ENCODE assay signal across 16 cellular contexts in genomic region chr14:44988694-44989093, GRCh38. TPM values are rescaled to one million over a fixed set of nuclear protein-coding genes. Genes with fewer than 3 reads are reported as not detected.
DNase-seq lines count a peak whose midpoint lies in the region; ATAC-seq and TF ChIP-seq lines count a peak whose summit lies in the region.
"Had no signal": no experiment of that assay in that cellular context is flagged by ENCODE, and none has a peak within 500 bp of the region (broad histone marks: within the 10 kb centered on the region; RNA-seq: fewer than 3 reads in every experiment).

No MANE protein-coding gene starts in this region.

- H3K9me3 ChIP-seq in HEK293 (ENCODE audit: control insufficient read depth, insufficient read depth, low read depth, low read length), result no peaks in the 10 kb centered on the region
- no peaks in the 10 kb centered on the region for H3K9me3 ChIP-seq in gastrocnemius medialis
- H3K9me3 ChIP-seq: body of pancreas, neutrophil had no signal

- TF ChIP-seq POLR2A in gastrocnemius medialis (IDR thresholded peaks at IDR 0.05), result no peak

- DNase-seq in NCI-H82 treated with DMSO at 0.1 percent for 48 hours (lab: John Stamatoyannopoulos, UW; ENCODE audit: unreplicated experiment) (peak; percentile 76), left ventricle myocardium superior (peak; percentile 42), gastrocnemius medialis (peak in 1 of 2 donors; percentile 29), H7 (no peak)
- no peak for DNase-seq in stimulated activated CD4-positive, alpha-beta T cell treated with anti-CD3 and anti-CD28 coated beads, Interleukin-2, amount 100 ng/mL, for 24 hours
- DNase-seq: activated B cell treated with CpG ODN at 0.5 μM for 24 hours; activated CD8-positive, alpha-beta memory T cell treated with anti-CD3 and anti-CD28 coated beads, Interleukin-2, amount 50 U/mL, for 4 hours; effector CD4-positive, alpha-beta T cell; HCEC 1CT; NCI-H1092 treated with DMSO at 0.1 percent for 48 hours; NCI-H510A; stimulated activated naive B cell treated with anti-CD40 and anti-IgM and Interleukin-4, amounts not matched to agents 10 μg/mL and 1 μg/mL and 100 μg/mL, for 72 hours had no signal

- H3K27me3 ChIP-seq in gastrocnemius medialis (no peaks in the 10 kb centered on the region), H7 (ENCODE audit: control insufficient read depth, insufficient read depth, low read length) (no peaks in the 10 kb centered on the region)
- H3K27me3 ChIP-seq: body of pancreas, neutrophil had no signal

- in situ Hi-C loops in gastrocnemius medialis (cut with MboI; ENCODE audit: low sequenced_read_pairs in 4 of 4), result no loop called here

- H3K27ac ChIP-seq in HEK293 (ENCODE audit: extremely low read depth, low read depth, low read length), result 0 out of 2 replicates have a peak overlapping the region, but pooled peaks have one; percentile 24
- peak overlapping the region in 3 of 4 donors; percentile 34 to 48 (median 37) for H3K27ac ChIP-seq in gastrocnemius medialis
- H3K27ac ChIP-seq: body of pancreas, neutrophil had no signal

- peaks cover 7% of the 10 kb centered on the region for H3K4me1 ChIP-seq in HEK293 (ENCODE audit: control insufficient read depth, insufficient read depth, low read length)
- H3K4me1 ChIP-seq in gastrocnemius medialis, result peaks cover 5 to 13% of the 10 kb centered on the region in 2 donors

- H3K4me3 ChIP-seq in HEK293 (ENCODE audit: low read depth, low read length) (no peak overlapping the region), gastrocnemius medialis (no peak overlapping the region), H7 (ENCODE audit: insufficient read depth, low read depth, low read length) (no peak overlapping the region)
- H3K4me3 ChIP-seq: body of pancreas had no signal

- CTCF ChIA-PET in HEK293 (lab: Yijun Ruan, JAX), result interaction anchor here (1.0 kb wide), 1 partner anchor 280 kb away, joined by 3 read pairs; no protein-coding TSS in a partner anchor

- POLR2A ChIA-PET in HEK293 (lab: Yijun Ruan, JAX), result no interaction called here

- H3K36me3 ChIP-seq in HEK293 (ENCODE audit: control insufficient read depth in 2 of 2, insufficient read depth in 1 of 2, low read length in 2 of 2), result no peaks in the 10 kb centered on the region; a peak in 1 of 3 replicates
- no peaks in the 10 kb centered on the region for H3K36me3 ChIP-seq in gastrocnemius medialis
- H3K36me3 ChIP-seq in H7 (replicated peaks; ENCODE audit: control insufficient read depth, insufficient read depth, low read length), result no peaks in the 10 kb centered on the region
- H3K36me3 ChIP-seq: neutrophil had no signal

- TF ChIP-seq CTCF in HEK293 (tag by site-specific recombination; IDR thresholded peaks at IDR 0.05) (no peak), gastrocnemius medialis (IDR thresholded peaks at IDR 0.05 in 4 of 5, conservative IDR thresholded peaks at IDR 0.05 in 1 of 5) (no peak)

- ATAC-seq in left ventricle myocardium superior (peak; percentile 84), gastrocnemius medialis (peak; percentile 55 to 70), GM21786 (IDR thresholded peaks at IDR 0.05; ENCODE audit: unreplicated experiment) (no peak)
- ATAC-seq: body of pancreas; stimulated activated naive B cell treated with anti-CD40 and anti-IgM and Interleukin-4, amounts not matched to agents 10 μg/mL and 1 μg/mL and 100 μg/mL, for 72 hours had no signal

- intact Hi-C loops in left ventricle myocardium superior (cut with micrococcal nuclease) (no loop called here), gastrocnemius medialis (cut with DNase I; ENCODE audit: low total_unique reads) (no loop called here)

TF ChIP-seq in HEK293, 187 proteins besides CTCF, POLR2A, EP300 and RAD21 (continues in another document):
- TF ChIP-seq, protein P1, sequence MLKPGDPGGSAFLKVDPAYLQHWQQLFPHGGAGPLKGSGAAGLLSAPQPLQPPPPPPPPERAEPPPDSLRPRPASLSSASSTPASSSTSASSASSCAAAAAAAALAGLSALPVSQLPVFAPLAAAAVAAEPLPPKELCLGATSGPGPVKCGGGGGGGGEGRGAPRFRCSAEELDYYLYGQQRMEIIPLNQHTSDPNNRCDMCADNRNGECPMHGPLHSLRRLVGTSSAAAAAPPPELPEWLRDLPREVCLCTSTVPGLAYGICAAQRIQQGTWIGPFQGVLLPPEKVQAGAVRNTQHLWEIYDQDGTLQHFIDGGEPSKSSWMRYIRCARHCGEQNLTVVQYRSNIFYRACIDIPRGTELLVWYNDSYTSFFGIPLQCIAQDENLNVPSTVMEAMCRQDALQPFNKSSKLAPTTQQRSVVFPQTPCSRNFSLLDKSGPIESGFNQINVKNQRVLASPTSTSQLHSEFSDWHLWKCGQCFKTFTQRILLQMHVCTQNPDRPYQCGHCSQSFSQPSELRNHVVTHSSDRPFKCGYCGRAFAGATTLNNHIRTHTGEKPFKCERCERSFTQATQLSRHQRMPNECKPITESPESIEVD (tag by site-specific recombination; IDR thresholded peaks at IDR 0.05), result no peak
- TF ChIP-seq OSR2 (tag by site-specific recombination; IDR thresholded peaks at IDR 0.05) (peak; percentile 81), HOXC10 (CRISPR knock-in tag; IDR thresholded peaks at IDR 0.05) (no peak), ZNF280C (tag by site-specific recombination; IDR thresholded peaks at IDR 0.05) (no peak), ZNF211 (tag by site-specific recombination; IDR thresholded peaks at IDR 0.05; ENCODE audit: low read depth) (no peak), SCRT1 (tag by site-specific recombination; IDR thresholded peaks at IDR 0.05; ENCODE audit: borderline replicate concordance) (no peak), INSM2 (tag by site-specific recombination; IDR thresholded peaks at IDR 0.05) (no peak), ZNF19 (tag by site-specific recombination; IDR thresholded peaks at IDR 0.05; ENCODE audit: low read depth) (no peak), ZNF792 (tag by site-specific recombination; IDR thresholded peaks at IDR 0.05) (no peak), TRIM28 (IDR thresholded peaks at IDR 0.05; ENCODE audit: borderline replicate concordance, low read length) (peak; percentile 59; the same call in 1 of the 2 replicates), FEZF1 (tag by site-specific recombination; IDR thresholded peaks at IDR 0.05) (peak; percentile 58), ZNF133 (tag by site-specific recombination; IDR thresholded peaks at IDR 0.05) (no peak)
- TF ChIP-seq, protein P2, sequence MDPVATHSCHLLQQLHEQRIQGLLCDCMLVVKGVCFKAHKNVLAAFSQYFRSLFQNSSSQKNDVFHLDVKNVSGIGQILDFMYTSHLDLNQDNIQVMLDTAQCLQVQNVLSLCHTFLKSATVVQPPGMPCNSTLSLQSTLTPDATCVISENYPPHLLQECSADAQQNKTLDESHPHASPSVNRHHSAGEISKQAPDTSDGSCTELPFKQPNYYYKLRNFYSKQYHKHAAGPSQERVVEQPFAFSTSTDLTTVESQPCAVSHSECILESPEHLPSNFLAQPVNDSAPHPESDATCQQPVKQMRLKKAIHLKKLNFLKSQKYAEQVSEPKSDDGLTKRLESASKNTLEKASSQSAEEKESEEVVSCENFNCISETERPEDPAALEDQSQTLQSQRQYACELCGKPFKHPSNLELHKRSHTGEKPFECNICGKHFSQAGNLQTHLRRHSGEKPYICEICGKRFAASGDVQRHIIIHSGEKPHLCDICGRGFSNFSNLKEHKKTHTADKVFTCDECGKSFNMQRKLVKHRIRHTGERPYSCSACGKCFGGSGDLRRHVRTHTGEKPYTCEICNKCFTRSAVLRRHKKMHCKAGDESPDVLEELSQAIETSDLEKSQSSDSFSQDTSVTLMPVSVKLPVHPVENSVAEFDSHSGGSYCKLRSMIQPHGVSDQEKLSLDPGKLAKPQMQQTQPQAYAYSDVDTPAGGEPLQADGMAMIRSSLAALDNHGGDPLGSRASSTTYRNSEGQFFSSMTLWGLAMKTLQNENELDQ (tag by site-specific recombination; IDR thresholded peaks at IDR 0.05; ENCODE audit: low read depth), result no peak

RNA-seq across cellular contexts. Expression of gene TOGARAM1, which starts 26.7 kb away (rescaled TPM):
- total RNA-seq in left ventricle myocardium superior (21.9 TPM), gastrocnemius medialis (10 to 100 TPM in 2 of 4 donors, 1 to 10 TPM in 2; 6.3 to 19.1 (median 9.7) TPM)
- total RNA-seq in H7 (2014; rRNA removed; shearing (Covaris generic)), result 4.7 and 7.4 TPM in 2 replicates

RNA-seq across cellular contexts. Expression of gene KLHL28, which starts 26.9 kb away (rescaled TPM):
- 13.0 TPM for total RNA-seq in left ventricle myocardium superior
- 10 to 100 TPM in 1 of 4 donors, 1 to 10 TPM in 3; 7.3 to 11.9 (median 8.2) TPM for total RNA-seq in gastrocnemius medialis
- total RNA-seq in H7 (2014; rRNA removed; shearing (Covaris generic)), result 6.2 and 7.6 TPM in 2 replicates

Comparison
In these comparisons a context has a peak if more than half of its experiments do, and no peak if none do; other contexts are left out.
1. DNase-seq: peak in NCI-H82 treated with DMSO at 0.1 percent for 48 hours (single experiment) and left ventricle myocardium superior (single experiment); none in H7 (single experiment) and stimulated activated CD4-positive, alpha-beta T cell treated with anti-CD3 and anti-CD28 coated beads, Interleukin-2, amount 100 ng/mL, for 24 hours (0 of 2).